In genomic region chr3:108724101-108724500, GRCh38 we compare ENCODE assay signal across 26 cellular contexts. TPM values are rescaled to one million over a fixed set of nuclear protein-coding genes. Genes with fewer than 3 reads are reported as not detected.
"Had no signal": no experiment of that assay in that cellular context is flagged by ENCODE, and none has a peak within 500 bp of the region (broad histone marks: within the 10 kb centered on the region; RNA-seq: fewer than 3 reads in every experiment).

No MANE protein-coding gene starts in this region.

- H3K4me3 Mint-ChIP-seq: activated B cell treated with CpG ODN at 0.5 μM for 24 hours; activated CD4-positive, alpha-beta memory T cell treated with anti-CD3 and anti-CD28 coated beads, Interleukin-2, amount 10 ng/mL, durations not matched to agents 7 days and 5 days; activated CD4-positive, alpha-beta T cell treated with anti-CD3 and anti-CD28 coated beads, Interleukin-2, amount 10 ng/mL, durations not matched to agents 7 days and 5 days; activated naive CD4-positive, alpha-beta T cell treated with anti-CD3 and anti-CD28 coated beads for 36 hours; activated naive CD8-positive, alpha-beta T cell; activated T-helper 17 cell treated with anti-CD3 and anti-CD28 coated beads, Interleukin-2, amount 50 U/mL, for 72 hours; brain; central memory CD8-positive, alpha-beta T cell; T-helper 1 cell treated with Interleukin-12 subunit alpha and Interleukin-12 subunit beta and Interleukin-4 antibody, amounts not matched to agents 30 μg/mL and 1 μg/mL, for 36 hours had no signal

- H3K4me1 Mint-ChIP-seq: activated B cell treated with CpG ODN at 0.5 μM for 24 hours; activated T-helper 17 cell treated with anti-CD3 and anti-CD28 coated beads, Interleukin-2, amount 50 U/mL, for 72 hours; brain had no signal

- FAIRE-seq: astrocyte had no signal

- H3K27ac Mint-ChIP-seq: activated B cell treated with CpG ODN at 0.5 μM for 24 hours; activated CD4-positive, alpha-beta memory T cell treated with anti-CD3 and anti-CD28 coated beads, Interleukin-2, amount 10 ng/mL, durations not matched to agents 7 days and 5 days; activated CD4-positive, alpha-beta T cell treated with anti-CD3 and anti-CD28 coated beads, Interleukin-2, amount 10 ng/mL, durations not matched to agents 7 days and 5 days; activated naive CD4-positive, alpha-beta T cell treated with anti-CD3 and anti-CD28 coated beads for 36 hours; activated naive CD8-positive, alpha-beta T cell; activated T-helper 17 cell treated with anti-CD3 and anti-CD28 coated beads, Interleukin-2, amount 50 U/mL, for 72 hours; T-helper 1 cell treated with Interleukin-12 subunit alpha and Interleukin-12 subunit beta and Interleukin-4 antibody, amounts not matched to agents 30 μg/mL and 1 μg/mL, for 36 hours had no signal

- ATAC-seq: activated T-helper 17 cell treated with anti-CD3 and anti-CD28 coated beads, Interleukin-2, amount 50 U/mL, for 72 hours had no signal

- H3K27me3 Mint-ChIP-seq: activated CD4-positive, alpha-beta memory T cell treated with anti-CD3 and anti-CD28 coated beads, Interleukin-2, amount 10 ng/mL, durations not matched to agents 7 days and 5 days; activated CD4-positive, alpha-beta T cell treated with anti-CD3 and anti-CD28 coated beads, Interleukin-2, amount 10 ng/mL, durations not matched to agents 7 days and 5 days; activated naive CD8-positive, alpha-beta T cell; activated T-helper 17 cell treated with anti-CD3 and anti-CD28 coated beads, Interleukin-2, amount 50 U/mL, for 72 hours; brain; central memory CD8-positive, alpha-beta T cell had no signal

- DNase-seq: activated B cell treated with CpG ODN at 0.5 μM for 24 hours; activated CD4-positive, alpha-beta memory T cell treated with anti-CD3 and anti-CD28 coated beads, Interleukin-2, amount 10 ng/mL, durations not matched to agents 7 days and 5 days; activated CD4-positive, alpha-beta T cell treated with anti-CD3 and anti-CD28 coated beads for 1 hour; activated CD4-positive, alpha-beta T cell treated with anti-CD3 and anti-CD28 coated beads, Interleukin-2, amount 10 ng/mL, durations not matched to agents 7 days and 5 days; activated gamma-delta T cell; activated naive CD4-positive, alpha-beta T cell treated with anti-CD3 and anti-CD28 coated beads for 36 hours; activated T-cell treated with anti-CD3 and anti-CD28 coated beads for 4 hours; activated T-cell treated with anti-CD3 and anti-CD28 coated beads, Interleukin-2, amount 50 U/mL, for 48 hours; amygdala; NCI-H1092 treated with DMSO at 0.1 percent for 48 hours; NCI-H1436; NCI-H1694 treated with DMSO at 0.1 percent for 48 hours; NCI-H2081; NCI-H524; NCI-H774; SHP77 treated with DMSO at 0.1 percent for 48 hours had no signal

- H3K9me3 Mint-ChIP-seq: activated B cell treated with CpG ODN at 0.5 μM for 24 hours, brain had no signal

- H3K36me3 Mint-ChIP-seq: brain had no signal

RNA-seq across cellular contexts. Expression of gene RETNLB, which starts 33.1 kb away (rescaled TPM):
- total RNA-seq: activated B cell treated with CpG ODN at 0.5 μM for 24 hours; activated CD4-positive, alpha-beta memory T cell treated with anti-CD3 and anti-CD28 coated beads, Interleukin-2, amount 10 ng/mL, durations not matched to agents 7 days and 5 days; activated CD4-positive, alpha-beta T cell treated with anti-CD3 and anti-CD28 coated beads, Interleukin-2, amount 10 ng/mL, durations not matched to agents 7 days and 5 days; activated CD8-positive, alpha-beta memory T cell treated with anti-CD3 and anti-CD28 coated beads for 36 hours; activated naive CD4-positive, alpha-beta T cell treated with anti-CD3 and anti-CD28 coated beads for 36 hours; activated T-helper 17 cell treated with anti-CD3 and anti-CD28 coated beads, Interleukin-2, amount 50 U/mL, for 72 hours; astrocyte; LHCN-M2; M059J; SK-MEL-5 had no signal
